ENCODE assay signal across 1 cellular context in the genomic region with DNA sequence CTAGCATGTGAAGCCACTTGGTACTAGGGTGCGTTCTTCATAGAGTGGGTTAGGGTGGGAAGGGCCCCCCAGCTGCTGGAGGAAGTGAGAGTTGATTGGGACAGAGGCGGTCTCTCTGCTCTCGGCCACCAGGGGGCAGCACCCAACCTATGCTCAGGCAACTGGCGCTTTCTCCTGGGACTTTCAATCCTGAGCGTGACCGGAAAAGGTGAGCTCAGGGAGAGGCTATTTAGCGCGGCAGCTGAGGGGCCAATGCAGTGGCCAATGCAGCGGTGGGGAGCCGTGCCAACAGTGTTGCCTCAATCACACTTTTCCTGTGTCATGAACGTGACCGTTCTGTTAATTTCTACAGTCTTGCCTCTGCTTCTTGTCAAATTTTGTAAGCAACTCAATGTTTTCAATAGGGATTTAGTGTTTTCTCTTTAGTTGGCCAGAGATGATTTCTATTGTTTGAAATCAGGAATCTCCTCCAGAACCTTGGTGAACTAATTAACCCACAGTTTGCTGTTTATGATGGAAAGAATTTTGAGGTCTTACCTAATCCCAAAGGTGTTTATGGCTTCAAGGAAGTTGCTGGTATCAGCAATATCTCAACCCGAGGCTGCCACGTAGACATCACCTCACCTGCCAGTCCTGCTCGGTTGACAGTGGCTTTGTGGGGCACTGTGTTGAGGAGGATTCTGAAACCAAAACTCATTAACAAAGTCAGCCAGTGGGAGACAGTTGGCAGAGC.
A peak's percentile ranks its signal among the peaks of the same experiment; 100 is the strongest.
TF ChIP-seq lines count a peak whose summit lies in the region.

No MANE protein-coding gene starts in this region.

TF ChIP-seq in GM12878, 131 proteins besides CTCF, POLR2A, EP300 and RAD21 (continued from another document):
- TF ChIP-seq, protein P1, sequence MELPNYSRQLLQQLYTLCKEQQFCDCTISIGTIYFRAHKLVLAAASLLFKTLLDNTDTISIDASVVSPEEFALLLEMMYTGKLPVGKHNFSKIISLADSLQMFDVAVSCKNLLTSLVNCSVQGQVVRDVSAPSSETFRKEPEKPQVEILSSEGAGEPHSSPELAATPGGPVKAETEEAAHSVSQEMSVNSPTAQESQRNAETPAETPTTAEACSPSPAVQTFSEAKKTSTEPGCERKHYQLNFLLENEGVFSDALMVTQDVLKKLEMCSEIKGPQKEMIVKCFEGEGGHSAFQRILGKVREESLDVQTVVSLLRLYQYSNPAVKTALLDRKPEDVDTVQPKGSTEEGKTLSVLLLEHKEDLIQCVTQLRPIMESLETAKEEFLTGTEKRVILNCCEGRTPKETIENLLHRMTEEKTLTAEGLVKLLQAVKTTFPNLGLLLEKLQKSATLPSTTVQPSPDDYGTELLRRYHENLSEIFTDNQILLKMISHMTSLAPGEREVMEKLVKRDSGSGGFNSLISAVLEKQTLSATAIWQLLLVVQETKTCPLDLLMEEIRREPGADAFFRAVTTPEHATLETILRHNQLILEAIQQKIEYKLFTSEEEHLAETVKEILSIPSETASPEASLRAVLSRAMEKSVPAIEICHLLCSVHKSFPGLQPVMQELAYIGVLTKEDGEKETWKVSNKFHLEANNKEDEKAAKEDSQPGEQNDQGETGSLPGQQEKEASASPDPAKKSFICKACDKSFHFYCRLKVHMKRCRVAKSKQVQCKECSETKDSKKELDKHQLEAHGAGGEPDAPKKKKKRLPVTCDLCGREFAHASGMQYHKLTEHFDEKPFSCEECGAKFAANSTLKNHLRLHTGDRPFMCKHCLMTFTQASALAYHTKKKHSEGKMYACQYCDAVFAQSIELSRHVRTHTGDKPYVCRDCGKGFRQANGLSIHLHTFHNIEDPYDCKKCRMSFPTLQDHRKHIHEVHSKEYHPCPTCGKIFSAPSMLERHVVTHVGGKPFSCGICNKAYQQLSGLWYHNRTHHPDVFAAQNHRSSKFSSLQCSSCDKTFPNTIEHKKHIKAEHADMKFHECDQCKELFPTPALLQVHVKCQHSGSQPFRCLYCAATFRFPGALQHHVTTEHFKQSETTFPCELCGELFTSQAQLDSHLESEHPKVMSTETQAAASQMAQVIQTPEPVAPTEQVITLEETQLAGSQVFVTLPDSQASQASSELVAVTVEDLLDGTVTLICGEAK (IDR thresholded peaks at IDR 0.05; ENCODE audit: borderline replicate concordance) = no peak
- TF ChIP-seq, protein P2, sequence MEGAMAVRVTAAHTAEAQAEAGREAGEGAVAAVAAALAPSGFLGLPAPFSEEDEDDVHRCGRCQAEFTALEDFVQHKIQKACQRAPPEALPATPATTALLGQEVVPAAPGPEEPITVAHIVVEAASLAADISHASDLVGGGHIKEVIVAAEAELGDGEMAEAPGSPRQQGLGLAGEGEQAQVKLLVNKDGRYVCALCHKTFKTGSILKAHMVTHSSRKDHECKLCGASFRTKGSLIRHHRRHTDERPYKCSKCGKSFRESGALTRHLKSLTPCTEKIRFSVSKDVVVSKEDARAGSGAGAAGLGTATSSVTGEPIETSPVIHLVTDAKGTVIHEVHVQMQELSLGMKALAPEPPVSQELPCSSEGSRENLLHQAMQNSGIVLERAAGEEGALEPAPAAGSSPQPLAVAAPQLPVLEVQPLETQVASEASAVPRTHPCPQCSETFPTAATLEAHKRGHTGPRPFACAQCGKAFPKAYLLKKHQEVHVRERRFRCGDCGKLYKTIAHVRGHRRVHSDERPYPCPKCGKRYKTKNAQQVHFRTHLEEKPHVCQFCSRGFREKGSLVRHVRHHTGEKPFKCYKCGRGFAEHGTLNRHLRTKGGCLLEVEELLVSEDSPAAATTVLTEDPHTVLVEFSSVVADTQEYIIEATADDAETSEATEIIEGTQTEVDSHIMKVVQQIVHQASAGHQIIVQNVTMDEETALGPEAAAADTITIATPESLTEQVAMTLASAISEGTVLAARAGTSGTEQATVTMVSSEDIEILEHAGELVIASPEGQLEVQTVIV (IDR thresholded peaks at IDR 0.05; ENCODE audit: borderline replicate concordance, partially characterized antibody) = no peak
- TF ChIP-seq MEF2B (IDR thresholded peaks at IDR 0.05; ENCODE audit: partially characterized antibody, poor library complexity, severe bottlenecking) = peak; percentile 14
- TF ChIP-seq CHD1 (IDR thresholded peaks at IDR 0.05; ENCODE audit: low read depth, low read length) = no peak
- no peak for TF ChIP-seq NR2C2 (IDR thresholded peaks at IDR 0.05; ENCODE audit: borderline replicate concordance, control insufficient read depth, insufficient read length, low read depth)
- no peak for TF ChIP-seq EED (IDR thresholded peaks at IDR 0.05; ENCODE audit: low read depth)
- TF ChIP-seq, protein P3, sequence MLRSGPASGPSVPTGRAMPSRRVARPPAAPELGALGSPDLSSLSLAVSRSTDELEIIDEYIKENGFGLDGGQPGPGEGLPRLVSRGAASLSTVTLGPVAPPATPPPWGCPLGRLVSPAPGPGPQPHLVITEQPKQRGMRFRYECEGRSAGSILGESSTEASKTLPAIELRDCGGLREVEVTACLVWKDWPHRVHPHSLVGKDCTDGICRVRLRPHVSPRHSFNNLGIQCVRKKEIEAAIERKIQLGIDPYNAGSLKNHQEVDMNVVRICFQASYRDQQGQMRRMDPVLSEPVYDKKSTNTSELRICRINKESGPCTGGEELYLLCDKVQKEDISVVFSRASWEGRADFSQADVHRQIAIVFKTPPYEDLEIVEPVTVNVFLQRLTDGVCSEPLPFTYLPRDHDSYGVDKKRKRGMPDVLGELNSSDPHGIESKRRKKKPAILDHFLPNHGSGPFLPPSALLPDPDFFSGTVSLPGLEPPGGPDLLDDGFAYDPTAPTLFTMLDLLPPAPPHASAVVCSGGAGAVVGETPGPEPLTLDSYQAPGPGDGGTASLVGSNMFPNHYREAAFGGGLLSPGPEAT (IDR thresholded peaks at IDR 0.05; ENCODE audit: low read depth) = no peak
- TF ChIP-seq TBL1XR1 (IDR thresholded peaks at IDR 0.05; ENCODE audit: low read depth, low read length) = no peak
- TF ChIP-seq ZNF207 (IDR thresholded peaks at IDR 0.05; ENCODE audit: borderline replicate concordance) = no peak
- no peak for TF ChIP-seq RAD51 (IDR thresholded peaks at IDR 0.05)
- TF ChIP-seq BHLHE40 (IDR thresholded peaks at IDR 0.05; ENCODE audit: borderline replicate concordance in 1 of 2, low read depth in 2 of 2, low read length in 1 of 2) = peak; percentile 58 to 81; a peak in 3 of 4 replicates
- peak; percentile 65; the same call in 1 of the 2 replicates for TF ChIP-seq DPF2 (IDR thresholded peaks at IDR 0.05)
- TF ChIP-seq HDGF (IDR thresholded peaks at IDR 0.05) = no peak
